In the genomic region with DNA sequence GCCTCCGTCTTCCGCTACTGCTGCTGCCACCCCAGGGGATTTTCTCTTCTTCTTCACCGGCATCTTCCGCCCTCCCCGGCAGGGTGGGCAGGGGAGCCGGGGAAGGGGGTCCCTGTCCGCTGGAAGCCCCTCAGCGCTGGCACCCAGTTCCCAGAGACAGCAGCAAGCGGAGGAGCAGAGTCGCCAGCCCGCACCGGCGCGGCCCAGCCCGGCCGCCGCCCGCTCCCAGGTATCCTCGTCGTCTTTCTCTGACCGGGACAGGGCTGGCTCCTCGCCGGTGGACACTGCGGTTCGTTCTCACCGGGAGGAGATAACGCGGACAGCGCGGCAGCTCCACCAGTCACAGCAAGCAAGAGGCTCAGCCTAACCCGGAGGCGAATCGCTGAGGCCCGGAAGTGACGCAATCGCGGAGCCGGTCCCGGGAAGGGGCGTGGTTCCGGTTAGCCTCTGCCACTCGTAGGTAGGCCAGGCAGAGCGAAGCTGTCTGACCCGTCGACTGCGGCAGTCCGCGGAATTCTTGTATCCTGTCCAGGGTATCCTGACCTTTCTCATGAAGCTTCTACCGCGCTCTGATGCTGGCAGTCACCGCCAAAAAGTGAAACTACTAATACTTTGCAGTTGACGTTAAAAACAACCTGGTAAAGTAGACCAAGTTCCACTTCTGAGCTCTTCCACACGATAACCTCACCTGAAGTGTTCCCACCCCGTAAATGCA, we compare ENCODE assay signal across 8 cellular contexts. TPM values are rescaled to one million over a fixed set of nuclear protein-coding genes. Genes with fewer than 3 reads are reported as not detected.
DNase-seq lines count a peak whose midpoint lies in the region; ATAC-seq, FAIRE-seq and TF ChIP-seq lines count a peak whose summit lies in the region.

A gene (minus strand): TSS at position 351 of the 715 bp plus-strand sequence. CDS start 288 bp downstream, at position 63.

- H3K36me3 ChIP-seq in KOPT-K1 (ENCODE audit: insufficient read depth, low read length), result peaks cover 21% of the 10 kb centered on the region
- peaks cover 0 to 9% (median 0%) of the 10 kb centered on the region in 4 donors for H3K36me3 ChIP-seq in esophagus muscularis mucosa
- H3K36me3 ChIP-seq in muscle layer of duodenum (ENCODE audit: control insufficient read depth in 1 of 2, insufficient read depth in 2 of 2, low read length in 2 of 2), result no peaks in the 10 kb centered on the region

- H3K9me3 ChIP-seq in KOPT-K1 (ENCODE audit: insufficient read depth, low read length, poor library complexity, severe bottlenecking) (no peaks in the 10 kb centered on the region), esophagus muscularis mucosa (no peaks in the 10 kb centered on the region), muscle layer of duodenum (ENCODE audit: control insufficient read depth in 1 of 2, low read length in 2 of 2) (no peaks in the 10 kb centered on the region)

- peak within 1 kb of the TSS; percentile 96 for H3K4me3 Mint-ChIP-seq in activated T-cell treated with anti-CD3 and anti-CD28 coated beads, Interleukin-2, amount 50 U/mL, for 72 hours

- FAIRE-seq in RCC 7860 (lab: Jason Lieb, UNC), result peak; percentile 69

- H3K27me3 Mint-ChIP-seq in activated T-cell treated with anti-CD3 and anti-CD28 coated beads, Interleukin-2, amount 50 U/mL, for 72 hours (ENCODE audit: low read depth), result peaks cover 14% of the 10 kb centered on the region

- H3K27me3 ChIP-seq in esophagus muscularis mucosa (peaks cover 0 to 18% (median 0%) of the 10 kb centered on the region in 4 donors), muscle layer of duodenum (ENCODE audit: low read depth, low read length) (no peaks in the 10 kb centered on the region)

- peak; percentile 100 for ATAC-seq in GM21786 (IDR thresholded peaks at IDR 0.05; ENCODE audit: unreplicated experiment)
- peak; percentile 98 to 99 for ATAC-seq in activated T-cell treated with anti-CD3 and anti-CD28 coated beads, Interleukin-2, amount 50 U/mL, for 72 hours (replicated peaks in 1 of 2)

- peak within 1 kb of the TSS; percentile 95 for H3K27ac Mint-ChIP-seq in activated T-cell treated with anti-CD3 and anti-CD28 coated beads, Interleukin-2, amount 50 U/mL, for 72 hours

- H3K4me3 ChIP-seq in esophagus muscularis mucosa (peak within 1 kb of the TSS; percentile 85 to 97 (median 92)), muscle layer of duodenum (ENCODE audit: low read depth in 1 of 2, low read length in 2 of 2) (peak within 1 kb of the TSS; percentile 81 to 98)

- no peak for TF ChIP-seq POLR2A in esophagus muscularis mucosa (IDR thresholded peaks at IDR 0.05; ENCODE audit: low read depth)

- H3K4me1 ChIP-seq in esophagus muscularis mucosa, result peaks cover 19 to 31% (median 23%) of the 10 kb centered on the region in 4 donors
- peaks cover 0 to 21% of the 10 kb centered on the region in 2 donors for H3K4me1 ChIP-seq in muscle layer of duodenum (ENCODE audit: control insufficient read depth in 1 of 2, insufficient read depth in 2 of 2, low read length in 2 of 2)

- H3K36me3 Mint-ChIP-seq in activated T-cell treated with anti-CD3 and anti-CD28 coated beads, Interleukin-2, amount 50 U/mL, for 72 hours (ENCODE audit: insufficient read depth in 2 of 2), result no peaks in the 10 kb centered on the region

- intact Hi-C loops in esophagus muscularis mucosa (cut with DNase I), result no loop called here

- H3K27ac ChIP-seq in KOPT-K1 (ENCODE audit: low read depth, low read length, poor library complexity, severe bottlenecking), result peak within 1 kb of the TSS; percentile 75
- H3K27ac ChIP-seq in esophagus muscularis mucosa (replicated peaks in 1 of 4), result peak within 1 kb of the TSS; percentile 87 to 93 (median 90)
- H3K27ac ChIP-seq in muscle layer of duodenum (ENCODE audit: low read length), result peak within 1 kb of the TSS; percentile 78

- no peaks in the 10 kb centered on the region for H3K9me3 Mint-ChIP-seq in activated T-cell treated with anti-CD3 and anti-CD28 coated beads, Interleukin-2, amount 50 U/mL, for 72 hours

- DNase-seq in DMS79 (lab: John Stamatoyannopoulos, UW) (peak; percentile 83), RCC 7860 (ENCODE audit: low spot score) (peak; percentile 87), esophagus muscularis mucosa (ENCODE audit: extremely low spot score) (peak; percentile 99)
- peak; percentile 97 for DNase-seq in activated T-cell treated with anti-CD3 and anti-CD28 coated beads, Interleukin-2, amount 50 U/mL, for 72 hours
- peak; percentile 90 to 91 for DNase-seq in stimulated activated CD8-positive, alpha-beta memory T cell treated with anti-CD3 and anti-CD28 coated beads, Interleukin-7, amount 100 ng/mL, for 4 hours (ENCODE audit: low read depth in 2 of 2)

- peaks cover 40% of the 10 kb centered on the region for H3K4me1 Mint-ChIP-seq in activated T-cell treated with anti-CD3 and anti-CD28 coated beads, Interleukin-2, amount 50 U/mL, for 72 hours (ENCODE audit: low read depth)

- no peak for TF ChIP-seq EP300 in esophagus muscularis mucosa (IDR thresholded peaks at IDR 0.05)

- TF ChIP-seq CTCF in esophagus muscularis mucosa (IDR thresholded peaks at IDR 0.05), result no peak

- WGBS in esophagus muscularis mucosa, result 0% methylated on average over 4 of the region's 54 CpGs

RNA-seq across cellular contexts. Expression of the gene that starts here (rescaled TPM):
- total RNA-seq in activated T-cell treated with anti-CD3 and anti-CD28 coated beads, Interleukin-2, amount 50 U/mL, for 72 hours, result 10 to 100 TPM; 41.3 to 49.1 TPM
- total RNA-seq in esophagus muscularis mucosa, result 10 to 100 TPM; 37.0 to 48.9 (median 42.6) TPM

Comparison
In these comparisons a context has a peak if more than half of its experiments do, and no peak if none do; other contexts are left out.
1. Peak in every context shown above with its lines: DNase-seq, ATAC-seq, H3K4me3 ChIP-seq and H3K27ac ChIP-seq.